Comparison of ENCODE assay signal across 1 cellular context in the genomic region with DNA sequence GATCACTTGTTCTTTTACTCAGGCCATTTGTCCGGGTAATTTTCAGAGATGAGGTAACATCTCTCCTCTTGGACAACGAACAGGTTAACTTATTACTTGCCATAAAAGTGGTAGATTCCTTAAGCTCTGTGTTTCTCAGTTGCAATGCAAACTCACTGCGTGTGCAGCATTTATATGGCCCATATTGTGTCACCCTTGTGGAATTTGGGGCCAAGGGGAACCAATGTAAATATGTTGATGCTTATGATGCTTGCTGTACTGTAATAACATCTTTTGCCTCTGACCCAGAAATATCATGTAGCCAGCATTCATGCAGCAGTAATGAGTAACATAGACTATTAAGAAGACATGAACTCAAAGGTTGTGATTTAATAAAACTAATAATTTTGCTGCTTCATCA.
TF ChIP-seq lines count a peak whose summit lies in the region.

No MANE protein-coding gene starts in this region.

TF ChIP-seq in HepG2, 621 proteins besides CTCF, POLR2A, EP300 and RAD21 (continued from another document):
- TF ChIP-seq, protein P1, sequence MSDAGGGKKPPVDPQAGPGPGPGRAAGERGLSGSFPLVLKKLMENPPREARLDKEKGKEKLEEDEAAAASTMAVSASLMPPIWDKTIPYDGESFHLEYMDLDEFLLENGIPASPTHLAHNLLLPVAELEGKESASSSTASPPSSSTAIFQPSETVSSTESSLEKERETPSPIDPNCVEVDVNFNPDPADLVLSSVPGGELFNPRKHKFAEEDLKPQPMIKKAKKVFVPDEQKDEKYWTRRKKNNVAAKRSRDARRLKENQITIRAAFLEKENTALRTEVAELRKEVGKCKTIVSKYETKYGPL (CRISPR knock-in tag; IDR thresholded peaks at IDR 0.05) = no peak
- no peak for TF ChIP-seq MIER3 (CRISPR knock-in tag; IDR thresholded peaks at IDR 0.05; ENCODE audit: borderline replicate concordance)
- no peak for TF ChIP-seq RFX3 (CRISPR knock-in tag; IDR thresholded peaks at IDR 0.05)
- no peak for TF ChIP-seq ZFP37 (CRISPR knock-in tag; IDR thresholded peaks at IDR 0.05; ENCODE audit: borderline replicate concordance)
- no peak for TF ChIP-seq FOXP1 (IDR thresholded peaks at IDR 0.05)
- 0 out of 2 replicates have a peak, but pooled peaks have one; percentile 12 for TF ChIP-seq FOXP1 (CRISPR knock-in tag; IDR thresholded peaks at IDR 0.05)
- TF ChIP-seq ARID5B (CRISPR knock-in tag; IDR thresholded peaks at IDR 0.05) = 0 out of 2 replicates have a peak, but pooled peaks have one; percentile 17
- no peak for TF ChIP-seq HDAC1 (CRISPR knock-in tag; IDR thresholded peaks at IDR 0.05)
- TF ChIP-seq ZNF572 (CRISPR knock-in tag; IDR thresholded peaks at IDR 0.05) = no peak
- TF ChIP-seq CENPT (CRISPR knock-in tag; IDR thresholded peaks at IDR 0.05; ENCODE audit: low read depth) = no peak
- TF ChIP-seq PPARG (CRISPR knock-in tag; conservative IDR thresholded peaks at IDR 0.05) = 0 out of 2 replicates have a peak, but pooled peaks have one; percentile 21
- no peak for TF ChIP-seq KMT2A (CRISPR knock-in tag; IDR thresholded peaks at IDR 0.05)
- TF ChIP-seq THAP11 (CRISPR knock-in tag; IDR thresholded peaks at IDR 0.05) = no peak
- no peak for TF ChIP-seq TBX3 (IDR thresholded peaks at IDR 0.05; ENCODE audit: borderline replicate concordance)
- TF ChIP-seq SIX1 (CRISPR knock-in tag; IDR thresholded peaks at IDR 0.05; ENCODE audit: borderline replicate concordance) = no peak
- no peak for TF ChIP-seq IRF9 (CRISPR knock-in tag; IDR thresholded peaks at IDR 0.05; ENCODE audit: borderline replicate concordance)
- no peak for TF ChIP-seq ZNF570 (CRISPR knock-in tag; IDR thresholded peaks at IDR 0.05; ENCODE audit: borderline replicate concordance)
- TF ChIP-seq, protein P2, sequence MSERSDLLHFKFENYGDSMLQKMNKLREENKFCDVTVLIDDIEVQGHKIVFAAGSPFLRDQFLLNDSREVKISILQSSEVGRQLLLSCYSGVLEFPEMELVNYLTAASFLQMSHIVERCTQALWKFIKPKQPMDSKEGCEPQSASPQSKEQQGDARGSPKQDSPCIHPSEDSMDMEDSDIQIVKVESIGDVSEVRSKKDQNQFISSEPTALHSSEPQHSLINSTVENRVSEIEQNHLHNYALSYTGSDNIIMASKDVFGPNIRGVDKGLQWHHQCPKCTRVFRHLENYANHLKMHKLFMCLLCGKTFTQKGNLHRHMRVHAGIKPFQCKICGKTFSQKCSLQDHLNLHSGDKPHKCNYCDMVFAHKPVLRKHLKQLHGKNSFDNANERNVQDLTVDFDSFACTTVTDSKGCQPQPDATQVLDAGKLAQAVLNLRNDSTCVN (CRISPR knock-in tag; IDR thresholded peaks at IDR 0.05; ENCODE audit: borderline replicate concordance) = no peak
- TF ChIP-seq, protein P3, sequence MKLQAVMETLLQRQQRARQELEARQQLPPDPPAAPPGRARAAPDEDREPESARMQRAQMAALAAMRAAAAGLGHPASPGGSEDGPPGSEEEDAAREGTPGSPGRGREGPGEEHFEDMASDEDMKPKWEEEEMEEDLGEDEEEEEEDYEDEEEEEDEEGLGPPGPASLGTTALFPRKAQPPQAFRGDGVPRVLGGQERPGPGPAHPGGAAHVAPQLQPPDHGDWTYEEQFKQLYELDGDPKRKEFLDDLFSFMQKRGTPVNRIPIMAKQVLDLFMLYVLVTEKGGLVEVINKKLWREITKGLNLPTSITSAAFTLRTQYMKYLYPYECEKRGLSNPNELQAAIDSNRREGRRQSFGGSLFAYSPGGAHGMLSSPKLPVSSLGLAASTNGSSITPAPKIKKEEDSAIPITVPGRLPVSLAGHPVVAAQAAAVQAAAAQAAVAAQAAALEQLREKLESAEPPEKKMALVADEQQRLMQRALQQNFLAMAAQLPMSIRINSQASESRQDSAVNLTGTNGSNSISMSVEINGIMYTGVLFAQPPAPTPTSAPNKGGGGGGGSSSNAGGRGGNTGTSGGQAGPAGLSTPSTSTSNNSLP (IDR thresholded peaks at IDR 0.05; ENCODE audit: low read depth, low read length) = peak; percentile 70; the same call in 1 of the 2 replicates
- no peak for TF ChIP-seq NFE2L1 (CRISPR knock-in tag; IDR thresholded peaks at IDR 0.05; ENCODE audit: borderline replicate concordance)
- TF ChIP-seq AHR (CRISPR knock-in tag; IDR thresholded peaks at IDR 0.05) = no peak
- no peak for TF ChIP-seq RELA (CRISPR knock-in tag; IDR thresholded peaks at IDR 0.05)
- TF ChIP-seq THAP7 (CRISPR knock-in tag; IDR thresholded peaks at IDR 0.05) = no peak
- TF ChIP-seq SNAPC4 (CRISPR knock-in tag; IDR thresholded peaks at IDR 0.05) = no peak
- no peak for TF ChIP-seq SALL2 (CRISPR knock-in tag; IDR thresholded peaks at IDR 0.05)
- no peak; the same call in 1 of the 2 replicates for TF ChIP-seq SALL1 (CRISPR knock-in tag; IDR thresholded peaks at IDR 0.05)
- no peak for TF ChIP-seq ZBTB3 (CRISPR knock-in tag; IDR thresholded peaks at IDR 0.05; ENCODE audit: borderline replicate concordance, low read depth)
- no peak for TF ChIP-seq TSC22D2 (CRISPR knock-in tag; IDR thresholded peaks at IDR 0.05; ENCODE audit: borderline replicate concordance)
- no peak for TF ChIP-seq MAFG (CRISPR knock-in tag; IDR thresholded peaks at IDR 0.05)
- TF ChIP-seq TARDBP (CRISPR knock-in tag; IDR thresholded peaks at IDR 0.05) = no peak
- TF ChIP-seq ZKSCAN5 (CRISPR knock-in tag; IDR thresholded peaks at IDR 0.05) = no peak
- TF ChIP-seq FOXA3 (CRISPR knock-in tag; IDR thresholded peaks at IDR 0.05) = 0 out of 2 replicates have a peak, but pooled peaks have one; percentile 15
- TF ChIP-seq ZNF331 (CRISPR knock-in tag; IDR thresholded peaks at IDR 0.05) = no peak
- no peak for TF ChIP-seq ZNF329 (CRISPR knock-in tag; IDR thresholded peaks at IDR 0.05; ENCODE audit: low read depth)
- TF ChIP-seq KLF15 (CRISPR knock-in tag; IDR thresholded peaks at IDR 0.05; ENCODE audit: borderline replicate concordance) = no peak
- peak; percentile 24 for TF ChIP-seq TEAD3 (CRISPR knock-in tag; optimal IDR thresholded peaks at IDR 0.05; ENCODE audit: borderline replicate concordance)
- no peak for TF ChIP-seq THAP8 (CRISPR knock-in tag; IDR thresholded peaks at IDR 0.05; ENCODE audit: borderline replicate concordance)
